ENCODE assay signal across 20 cellular contexts in genomic region chr7:81333536-81333935, GRCh38.
"Had no signal": no experiment of that assay in that cellular context is flagged by ENCODE, and none has a peak within 500 bp of the region (broad histone marks: within the 10 kb centered on the region; RNA-seq: fewer than 3 reads in every experiment).

No MANE protein-coding gene starts in this region.

- H3K27me3 Mint-ChIP-seq: activated B cell treated with CpG ODN at 0.5 μM for 24 hours; central memory CD8-positive, alpha-beta T cell; dendritic cell treated with granulocyte-macrophage colony-stimulating factor and Interleukin-4, amounts not matched to agents 40 ng/mL and 50 ng/mL, for 4 days; naive thymus-derived CD4-positive, alpha-beta T cell; stimulated activated naive CD8-positive, alpha-beta T cell treated with anti-CD3 and anti-CD28 coated beads, Interleukin-15, Interleukin-2, amounts not matched to agents 100 ng/mL and 50 ng/mL, for 24 hours; T-cell had no signal

- H3K4me1 Mint-ChIP-seq: activated B cell treated with CpG ODN at 0.5 μM for 24 hours; central memory CD8-positive, alpha-beta T cell; naive thymus-derived CD4-positive, alpha-beta T cell; neural progenitor cell; stimulated activated effector memory CD8-positive, alpha-beta T cell treated with anti-CD3 and anti-CD28 coated beads, Interleukin-12 subunit alpha, Interleukin-12 subunit beta, amount 100 ng/mL, for 72 hours; T-cell had no signal

- H3K27ac Mint-ChIP-seq: activated B cell treated with CpG ODN at 0.5 μM for 24 hours; activated CD8-positive, alpha-beta T cell treated with anti-CD3 and anti-CD28 coated beads, Interleukin-2, amount 10 ng/mL, durations not matched to agents 7 days and 5 days; activated naive CD4-positive, alpha-beta T cell treated with anti-CD3 and anti-CD28 coated beads, Interleukin-2, amount 50 U/mL, for 72 hours; activated T-cell treated with anti-CD3 and anti-CD28 coated beads, Interleukin-2, amount 50 U/mL, for 72 hours; dendritic cell treated with granulocyte-macrophage colony-stimulating factor and Interleukin-4, amounts not matched to agents 40 ng/mL and 50 ng/mL, for 4 days; naive thymus-derived CD4-positive, alpha-beta T cell; neural progenitor cell; stimulated activated effector memory CD8-positive, alpha-beta T cell treated with anti-CD3 and anti-CD28 coated beads, Interleukin-12 subunit alpha, Interleukin-12 subunit beta, amount 100 ng/mL, for 72 hours; stimulated activated naive CD8-positive, alpha-beta T cell treated with anti-CD3 and anti-CD28 coated beads, Interleukin-15, Interleukin-2, amounts not matched to agents 100 ng/mL and 50 ng/mL, for 24 hours; T-cell; T-helper 2 cell treated with Interferon-gamma antibody and Interleukin-4, amounts not matched to agents 5 μg/mL and 100 μg/mL, for 36 hours had no signal

- H3K4me3 Mint-ChIP-seq: activated B cell treated with CpG ODN at 0.5 μM for 24 hours; activated CD8-positive, alpha-beta T cell treated with anti-CD3 and anti-CD28 coated beads, Interleukin-2, amount 10 ng/mL, durations not matched to agents 7 days and 5 days; activated T-cell treated with anti-CD3 and anti-CD28 coated beads, Interleukin-2, amount 50 U/mL, for 72 hours; central memory CD8-positive, alpha-beta T cell; dendritic cell treated with granulocyte-macrophage colony-stimulating factor and Interleukin-4, amounts not matched to agents 40 ng/mL and 50 ng/mL, for 4 days; naive thymus-derived CD4-positive, alpha-beta T cell; neural progenitor cell; stimulated activated effector memory CD8-positive, alpha-beta T cell treated with anti-CD3 and anti-CD28 coated beads, Interleukin-12 subunit alpha, Interleukin-12 subunit beta, amount 100 ng/mL, for 72 hours; stimulated activated naive CD8-positive, alpha-beta T cell treated with anti-CD3 and anti-CD28 coated beads, Interleukin-15, Interleukin-2, amounts not matched to agents 100 ng/mL and 50 ng/mL, for 24 hours; T-cell; T-helper 2 cell treated with Interferon-gamma antibody and Interleukin-4, amounts not matched to agents 5 μg/mL and 100 μg/mL, for 36 hours had no signal

- ATAC-seq: activated CD8-positive, alpha-beta T cell treated with anti-CD3 and anti-CD28 coated beads, Interleukin-2, amount 10 ng/mL, durations not matched to agents 7 days and 5 days; activated naive CD4-positive, alpha-beta T cell treated with anti-CD3 and anti-CD28 coated beads, Interleukin-2, amount 50 U/mL, for 72 hours; activated T-cell treated with anti-CD3 and anti-CD28 coated beads, Interleukin-2, amount 50 U/mL, for 72 hours; left lobe of liver; naive thymus-derived CD4-positive, alpha-beta T cell; right lobe of liver; stimulated activated effector memory CD8-positive, alpha-beta T cell treated with anti-CD3 and anti-CD28 coated beads, Interleukin-12 subunit alpha, Interleukin-12 subunit beta, amount 100 ng/mL, for 72 hours; T-cell had no signal

- H3K9me3 Mint-ChIP-seq: activated B cell treated with CpG ODN at 0.5 μM for 24 hours; dendritic cell treated with granulocyte-macrophage colony-stimulating factor and Interleukin-4, amounts not matched to agents 40 ng/mL and 50 ng/mL, for 4 days; neural progenitor cell had no signal

- DNase-seq: activated B cell treated with CpG ODN at 0.5 μM for 24 hours; activated CD4-positive, alpha-beta T cell treated with anti-CD3 and anti-CD28 coated beads, Interleukin-2, amount 50 U/mL, for 1 hour; activated CD8-positive, alpha-beta T cell treated with anti-CD3 and anti-CD28 coated beads, Interleukin-2, amount 10 ng/mL, durations not matched to agents 7 days and 5 days; activated naive CD4-positive, alpha-beta T cell; activated T-cell treated with anti-CD3 and anti-CD28 coated beads for 4 hours; activated T-cell treated with anti-CD3 and anti-CD28 coated beads, Interleukin-2, amount 50 U/mL, for 72 hours; kidney glomerular epithelial cell; naive thymus-derived CD4-positive, alpha-beta T cell; right lobe of liver; small intestine; stimulated activated CD4-positive, alpha-beta T cell treated with anti-CD3 and anti-CD28 coated beads, Interleukin-4, amount 100 ng/mL, for 24 hours; T-cell had no signal

- H3K36me3 Mint-ChIP-seq: activated naive CD4-positive, alpha-beta T cell treated with anti-CD3 and anti-CD28 coated beads, Interleukin-2, amount 50 U/mL, for 72 hours; naive thymus-derived CD4-positive, alpha-beta T cell; neural progenitor cell; stimulated activated effector memory CD8-positive, alpha-beta T cell treated with anti-CD3 and anti-CD28 coated beads, Interleukin-12 subunit alpha, Interleukin-12 subunit beta, amount 100 ng/mL, for 72 hours; T-cell had no signal
